ENCODE assay signal across 1 cellular context in genomic region chr2:233247744-233248143, GRCh38.
TF ChIP-seq lines count a peak whose summit lies in the region.

No MANE protein-coding gene starts in this region.

TF ChIP-seq in SK-N-SH, 30 proteins besides CTCF, POLR2A, EP300 and RAD21 (continued from another document):
- no peak for TF ChIP-seq SMC3 (IDR thresholded peaks at IDR 0.05; ENCODE audit: low read depth, low read length)
- TF ChIP-seq YY1 (IDR thresholded peaks at IDR 0.05; ENCODE audit: low read depth), result no peak
- no peak for TF ChIP-seq GATA2 (CRISPR knock-in tag; IDR thresholded peaks at IDR 0.05)
- peak; percentile 91 for TF ChIP-seq TCF12 (IDR thresholded peaks at IDR 0.05)
- TF ChIP-seq GABPA (IDR thresholded peaks at IDR 0.05; ENCODE audit: low read depth), result no peak
- TF ChIP-seq RCOR1 (IDR thresholded peaks at IDR 0.05; ENCODE audit: low read length), result no peak
- no peak for TF ChIP-seq MEF2A (IDR thresholded peaks at IDR 0.05; ENCODE audit: borderline replicate concordance, low read depth)
- TF ChIP-seq NFIC (IDR thresholded peaks at IDR 0.05; ENCODE audit: borderline replicate concordance), result peak; percentile 50; the same call in 1 of the 2 replicates
- peak; percentile 67; the same call in 1 of the 2 replicates for TF ChIP-seq PBX3 (IDR thresholded peaks at IDR 0.05)
- TF ChIP-seq EZH2phosphoT487 (IDR thresholded peaks at IDR 0.05; ENCODE audit: borderline replicate concordance, low read depth), result no peak
- TF ChIP-seq USF2 (IDR thresholded peaks at IDR 0.05; ENCODE audit: borderline replicate concordance, low read depth, low read length), result no peak
- no peak for TF ChIP-seq ZBTB33 (IDR thresholded peaks at IDR 0.05; ENCODE audit: borderline replicate concordance, low read depth)
- TF ChIP-seq MAX (IDR thresholded peaks at IDR 0.05; ENCODE audit: low read depth), result peak; percentile 45; the same call in 1 of the 2 replicates
- TF ChIP-seq ELF1 (IDR thresholded peaks at IDR 0.05), result no peak
- TF ChIP-seq RFX5 (IDR thresholded peaks at IDR 0.05; ENCODE audit: low read length), result no peak
- peak; percentile 71 for TF ChIP-seq JUND (IDR thresholded peaks at IDR 0.05)
- no peak for TF ChIP-seq FOXM1 (IDR thresholded peaks at IDR 0.05; ENCODE audit: low read depth)
- no peak for TF ChIP-seq REST (IDR thresholded peaks at IDR 0.05; ENCODE audit: low read depth, low read length)
- TF ChIP-seq RXRA (IDR thresholded peaks at IDR 0.05; ENCODE audit: borderline replicate concordance, low read depth), result no peak
- no peak for TF ChIP-seq TAF1 (IDR thresholded peaks at IDR 0.05; ENCODE audit: borderline replicate concordance, low read depth, low read length)
- TF ChIP-seq FOSL2 (IDR thresholded peaks at IDR 0.05; ENCODE audit: borderline replicate concordance, low read depth), result peak; percentile 86
- TF ChIP-seq NRF1 (IDR thresholded peaks at IDR 0.05; ENCODE audit: low read depth, low read length), result no peak
